Comparison of ENCODE assay signal across 1 cellular context in the genomic region with DNA sequence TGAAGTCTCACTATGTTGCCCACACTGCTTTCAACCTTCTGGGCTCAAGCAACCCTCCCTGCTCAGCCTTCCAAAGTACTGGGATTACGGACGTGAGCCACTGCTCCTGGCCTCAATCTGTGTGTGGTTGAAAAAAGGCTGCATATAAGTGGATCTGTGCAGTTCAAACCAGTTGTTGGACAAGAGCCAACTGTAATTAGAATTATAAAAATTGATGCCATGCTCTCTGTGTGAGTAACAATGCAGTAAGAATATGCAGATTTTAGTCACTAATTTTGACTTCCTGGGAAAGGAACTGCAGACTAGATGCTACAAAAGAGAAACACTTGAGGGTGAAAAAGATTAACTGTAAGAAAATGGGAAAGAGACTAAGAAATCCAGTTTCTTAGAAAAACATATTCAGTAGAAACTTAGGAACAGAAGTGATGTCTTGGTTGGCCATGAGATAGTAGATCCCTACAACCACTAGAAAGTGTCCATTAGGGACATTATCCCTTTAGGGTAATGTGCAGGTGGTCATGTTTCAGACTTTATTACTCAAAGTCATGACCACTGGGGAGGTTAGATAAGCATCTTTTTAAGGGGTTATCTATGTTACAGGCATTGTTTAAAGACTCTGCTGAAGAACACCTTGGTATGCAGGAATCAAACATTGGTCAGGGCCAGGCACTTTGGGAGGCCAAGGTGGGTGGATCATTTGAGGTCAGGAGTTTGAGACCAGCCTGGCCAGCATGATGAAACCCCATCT.
TF ChIP-seq lines count a peak whose summit lies in the region.

No MANE protein-coding gene starts in this region.

TF ChIP-seq in K562, 482 proteins besides CTCF, POLR2A, EP300 and RAD21:
- TF ChIP-seq SOX6 (IDR thresholded peaks at IDR 0.05) (peak; percentile 65; the same call in 1 of the 2 replicates), CEBPG (CRISPR knock-in tag; IDR thresholded peaks at IDR 0.05) (no peak), CEBPG (tag; conservative IDR thresholded peaks at IDR 0.05 in 1 of 2, IDR thresholded peaks at IDR 0.05 in 1 of 2) (no peak), NFIC (IDR thresholded peaks at IDR 0.05) (peak; percentile 75), ADNP (tag; IDR thresholded peaks at IDR 0.05) (peak; percentile 5; the same call in 1 of the 2 replicates)
- TF ChIP-seq, protein P1, sequence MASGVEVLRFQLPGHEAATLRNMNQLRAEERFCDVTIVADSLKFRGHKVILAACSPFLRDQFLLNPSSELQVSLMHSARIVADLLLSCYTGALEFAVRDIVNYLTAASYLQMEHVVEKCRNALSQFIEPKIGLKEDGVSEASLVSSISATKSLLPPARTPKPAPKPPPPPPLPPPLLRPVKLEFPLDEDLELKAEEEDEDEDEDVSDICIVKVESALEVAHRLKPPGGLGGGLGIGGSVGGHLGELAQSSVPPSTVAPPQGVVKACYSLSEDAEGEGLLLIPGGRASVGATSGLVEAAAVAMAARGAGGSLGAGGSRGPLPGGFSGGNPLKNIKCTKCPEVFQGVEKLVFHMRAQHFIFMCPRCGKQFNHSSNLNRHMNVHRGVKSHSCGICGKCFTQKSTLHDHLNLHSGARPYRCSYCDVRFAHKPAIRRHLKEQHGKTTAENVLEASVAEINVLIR (CRISPR knock-in tag; IDR thresholded peaks at IDR 0.05) = no peak
